31 cellular contexts compared by ENCODE assay signal in genomic region chr9:116066221-116066620, GRCh38.
"Had no signal": no experiment of that assay in that cellular context is flagged by ENCODE, and none has a peak within 500 bp of the region (broad histone marks: within the 10 kb centered on the region; RNA-seq: fewer than 3 reads in every experiment).

No MANE protein-coding gene starts in this region.

- ATAC-seq: activated CD8-positive, alpha-beta memory T cell treated with anti-CD3 and anti-CD28 coated beads, Interleukin-2, amount 10 ng/mL, durations not matched to agents 7 days and 5 days; body of pancreas had no signal

- H3K9me3 Mint-ChIP-seq: central memory CD8-positive, alpha-beta T cell had no signal

- H3K4me3 ChIP-seq: body of pancreas, MG63 had no signal

- H3K4me3 Mint-ChIP-seq: activated CD4-positive, alpha-beta memory T cell treated with anti-CD3 and anti-CD28 coated beads, Interleukin-2, amount 10 ng/mL, durations not matched to agents 7 days and 5 days; activated CD8-positive, alpha-beta memory T cell treated with anti-CD3 and anti-CD28 coated beads, Interleukin-2, amount 10 ng/mL, durations not matched to agents 7 days and 5 days; activated naive CD4-positive, alpha-beta T cell treated with anti-CD3 and anti-CD28 coated beads, Interleukin-2, amount 50 U/mL, for 24 hours; activated naive CD8-positive, alpha-beta T cell treated with anti-CD3 and anti-CD28 coated beads, Interleukin-2, amount 10 ng/mL, durations not matched to agents 7 days and 5 days; central memory CD8-positive, alpha-beta T cell had no signal

- DNase-seq: activated CD4-positive, alpha-beta memory T cell treated with anti-CD3 and anti-CD28 coated beads, Interleukin-2, amount 10 ng/mL, durations not matched to agents 7 days and 5 days; activated CD4-positive, alpha-beta T cell treated with anti-CD3 and anti-CD28 coated beads for 1 hour; activated CD4-positive, alpha-beta T cell treated with anti-CD3 and anti-CD28 coated beads for 48 hours; activated CD4-positive, CD25-positive, alpha-beta regulatory T cell; activated CD8-positive, alpha-beta memory T cell treated with anti-CD3 and anti-CD28 coated beads for 24 hours; activated CD8-positive, alpha-beta memory T cell treated with anti-CD3 and anti-CD28 coated beads, Interleukin-2, amount 10 ng/mL, durations not matched to agents 7 days and 5 days; activated CD8-positive, alpha-beta memory T cell treated with anti-CD3 and anti-CD28 coated beads, Interleukin-2, amount 50 U/mL, for 48 hours; activated effector memory CD4-positive, alpha-beta T cell treated with anti-CD3 and anti-CD28 coated beads, Interleukin-2, amount 50 U/mL, for 16 hours; activated naive CD4-positive, alpha-beta T cell treated with Interleukin-2 at 50 U/mL for 16 hours; activated naive CD8-positive, alpha-beta T cell treated with anti-CD3 and anti-CD28 coated beads, Interleukin-2, amount 10 ng/mL, durations not matched to agents 7 days and 5 days; activated T-cell treated with anti-CD3 and anti-CD28 coated beads, Interleukin-2, amount 50 U/mL, for 48 hours; body of pancreas; Karpas-422; KBM-7; MG63; NCI-H1048; NCI-H146; NCI-H187; NCI-H2029 treated with DMSO at 0.1 percent for 48 hours; NCI-H2107; NCI-H2171; NCI-H510A; NCI-H526; NCI-H748 treated with DMSO at 0.1 percent for 48 hours; NK-92 treated with Interleukin-12 subunit alpha and Interleukin-12 subunit beta, amount 100 ng/mL, for 24 hours; Right ventricle myocardium superior; SW 1271; T1000; WERI-Rb-1 had no signal

- H3K27ac ChIP-seq: body of pancreas, WERI-Rb-1 had no signal

- H3K27me3 Mint-ChIP-seq: activated CD4-positive, alpha-beta memory T cell treated with anti-CD3 and anti-CD28 coated beads, Interleukin-2, amount 10 ng/mL, durations not matched to agents 7 days and 5 days; activated CD8-positive, alpha-beta memory T cell treated with anti-CD3 and anti-CD28 coated beads, Interleukin-2, amount 10 ng/mL, durations not matched to agents 7 days and 5 days; activated naive CD8-positive, alpha-beta T cell treated with anti-CD3 and anti-CD28 coated beads, Interleukin-2, amount 10 ng/mL, durations not matched to agents 7 days and 5 days; central memory CD8-positive, alpha-beta T cell had no signal

- H3K27me3 ChIP-seq: body of pancreas, MG63 had no signal

- H3K36me3 ChIP-seq: MG63, WERI-Rb-1 had no signal

- H3K4me1 ChIP-seq: body of pancreas had no signal

- H3K36me3 Mint-ChIP-seq: activated CD8-positive, alpha-beta memory T cell treated with anti-CD3 and anti-CD28 coated beads, Interleukin-2, amount 10 ng/mL, durations not matched to agents 7 days and 5 days; activated naive CD4-positive, alpha-beta T cell treated with anti-CD3 and anti-CD28 coated beads, Interleukin-2, amount 50 U/mL, for 24 hours; activated naive CD8-positive, alpha-beta T cell treated with anti-CD3 and anti-CD28 coated beads, Interleukin-2, amount 10 ng/mL, durations not matched to agents 7 days and 5 days had no signal

- H3K9me3 ChIP-seq: body of pancreas, MG63 had no signal

- H3K4me1 Mint-ChIP-seq: activated CD4-positive, alpha-beta memory T cell treated with anti-CD3 and anti-CD28 coated beads, Interleukin-2, amount 10 ng/mL, durations not matched to agents 7 days and 5 days; activated CD8-positive, alpha-beta memory T cell treated with anti-CD3 and anti-CD28 coated beads, Interleukin-2, amount 10 ng/mL, durations not matched to agents 7 days and 5 days; activated naive CD4-positive, alpha-beta T cell treated with anti-CD3 and anti-CD28 coated beads, Interleukin-2, amount 50 U/mL, for 24 hours; activated naive CD8-positive, alpha-beta T cell treated with anti-CD3 and anti-CD28 coated beads, Interleukin-2, amount 10 ng/mL, durations not matched to agents 7 days and 5 days; central memory CD8-positive, alpha-beta T cell had no signal

- H3K27ac Mint-ChIP-seq: activated CD4-positive, alpha-beta memory T cell treated with anti-CD3 and anti-CD28 coated beads, Interleukin-2, amount 10 ng/mL, durations not matched to agents 7 days and 5 days; activated CD8-positive, alpha-beta memory T cell treated with anti-CD3 and anti-CD28 coated beads, Interleukin-2, amount 10 ng/mL, durations not matched to agents 7 days and 5 days; activated naive CD4-positive, alpha-beta T cell treated with anti-CD3 and anti-CD28 coated beads, Interleukin-2, amount 50 U/mL, for 24 hours; activated naive CD8-positive, alpha-beta T cell treated with anti-CD3 and anti-CD28 coated beads, Interleukin-2, amount 10 ng/mL, durations not matched to agents 7 days and 5 days had no signal
